Comparison of ENCODE assay signal across 12 cellular contexts in the genomic region with DNA sequence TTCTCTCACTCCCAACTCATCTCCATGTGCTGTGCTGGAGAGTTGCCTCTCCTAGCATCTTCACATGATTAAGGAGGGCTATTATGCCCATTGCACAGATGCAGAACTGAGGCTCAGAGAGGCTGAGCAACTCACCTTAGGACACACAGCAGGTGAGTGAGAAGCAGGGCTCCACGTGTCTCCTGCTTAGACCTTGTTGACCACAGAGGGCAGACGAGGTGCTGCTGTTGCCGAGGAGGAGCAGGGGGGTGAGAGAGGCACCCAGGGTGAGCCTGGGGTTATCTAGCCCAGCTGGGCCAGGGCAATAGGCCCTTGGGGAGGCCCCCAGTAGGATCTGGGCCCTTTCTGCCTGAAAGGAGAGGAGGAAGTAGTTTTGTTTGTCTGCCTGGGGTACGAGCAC. TPM values are rescaled to one million over a fixed set of nuclear protein-coding genes. Genes with fewer than 3 reads are reported as not detected.
A peak's percentile ranks its signal among the peaks of the same experiment; 100 is the strongest.
DNase-seq lines count a peak whose midpoint lies in the region; ATAC-seq and TF ChIP-seq lines count a peak whose summit lies in the region.
"Had no signal": no experiment of that assay in that cellular context is flagged by ENCODE, and none has a peak within 500 bp of the region (broad histone marks: within the 10 kb centered on the region; RNA-seq: fewer than 3 reads in every experiment).

No MANE protein-coding gene starts in this region.

- H3K9me3 Mint-ChIP-seq in T-helper 1 cell treated with Interleukin-12 subunit alpha and Interleukin-12 subunit beta and Interleukin-4 antibody, amounts not matched to agents 30 μg/mL and 1 μg/mL, for 36 hours: peaks cover 3% of the 10 kb centered on the region
- no peaks in the 10 kb centered on the region for H3K9me3 Mint-ChIP-seq in neural crest cell
- H3K9me3 Mint-ChIP-seq: type B pancreatic cell had no signal

- peaks cover 42% of the 10 kb centered on the region for H3K4me1 Mint-ChIP-seq in T-helper 1 cell treated with Interleukin-12 subunit alpha and Interleukin-12 subunit beta and Interleukin-4 antibody, amounts not matched to agents 30 μg/mL and 1 μg/mL, for 36 hours (ENCODE audit: low read depth)
- H3K4me1 Mint-ChIP-seq in neural crest cell: no peaks in the 10 kb centered on the region

- ATAC-seq in HG02798 (IDR thresholded peaks at IDR 0.05; ENCODE audit: poor library complexity, unreplicated experiment): peak; percentile 59

- DNase-seq in T-helper 1 cell: no peak
- no peak for DNase-seq in neural crest cell (ENCODE audit: low read depth, low spot score)
- no peak for DNase-seq in DMS79 treated with DMSO at 0.1 percent for 48 hours (lab: John Stamatoyannopoulos, UW)
- no peak for DNase-seq in stimulated activated naive CD4-positive, alpha-beta T cell (lab: John Stamatoyannopoulos, UW)
- DNase-seq in NCI-H1092 (lab: John Stamatoyannopoulos, UW): no peak
- DNase-seq: NCI-H1417 had no signal

- H3K36me3 Mint-ChIP-seq in T-helper 1 cell treated with Interleukin-12 subunit alpha and Interleukin-12 subunit beta and Interleukin-4 antibody, amounts not matched to agents 30 μg/mL and 1 μg/mL, for 36 hours (ENCODE audit: low read depth): peaks cover 14% of the 10 kb centered on the region
- peaks cover 3% of the 10 kb centered on the region for H3K36me3 Mint-ChIP-seq in neural crest cell (ENCODE audit: low read depth)
- H3K36me3 Mint-ChIP-seq: type B pancreatic cell had no signal

- no peaks in the 10 kb centered on the region for H3K27me3 Mint-ChIP-seq in T-helper 1 cell treated with Interleukin-12 subunit alpha and Interleukin-12 subunit beta and Interleukin-4 antibody, amounts not matched to agents 30 μg/mL and 1 μg/mL, for 36 hours (ENCODE audit: low read depth)
- H3K27me3 Mint-ChIP-seq in neural crest cell (ENCODE audit: low read depth): no peaks in the 10 kb centered on the region
- H3K27me3 Mint-ChIP-seq: type B pancreatic cell had no signal

- peak overlapping the region; percentile 8 for H3K27ac Mint-ChIP-seq in T-helper 1 cell treated with Interleukin-12 subunit alpha and Interleukin-12 subunit beta and Interleukin-4 antibody, amounts not matched to agents 30 μg/mL and 1 μg/mL, for 36 hours
- peak overlapping the region; percentile 35 for H3K27ac Mint-ChIP-seq in neural crest cell (ENCODE audit: unreplicated experiment)
- H3K27ac Mint-ChIP-seq: type B pancreatic cell had no signal

- peak overlapping the region; percentile 35 for H3K4me3 Mint-ChIP-seq in T-helper 1 cell treated with Interleukin-12 subunit alpha and Interleukin-12 subunit beta and Interleukin-4 antibody, amounts not matched to agents 30 μg/mL and 1 μg/mL, for 36 hours
- no peak overlapping the region for H3K4me3 Mint-ChIP-seq in neural crest cell
- H3K4me3 Mint-ChIP-seq: type B pancreatic cell had no signal

- no peak for TF ChIP-seq CTCF in neural crest cell (conservative IDR thresholded peaks at IDR 0.05)

- TF ChIP-seq POLR2A in Raji (IDR thresholded peaks at IDR 0.05; ENCODE audit: insufficient read depth, low read depth, low read length): peak; percentile 43

RNA-seq across cellular contexts. Expression of a gene that starts 2.4 kb away (rescaled TPM):
- not detected in 2 replicates for total RNA-seq in neural crest cell
- total RNA-seq: A172 had no signal

RNA-seq across cellular contexts. Expression of a gene that starts 29.4 kb away (rescaled TPM):
- total RNA-seq in neural crest cell: 88.9 and 95.5 TPM in 2 replicates

RNA-seq across cellular contexts. Expression of a gene that starts 32.3 kb away (rescaled TPM):
- not detected in 2 replicates for total RNA-seq in neural crest cell
- total RNA-seq: A172; T-helper 1 cell treated with Interleukin-12 subunit alpha and Interleukin-12 subunit beta and Interleukin-4 antibody, amounts not matched to agents 30 ng/mL and 1 ng/mL, for 36 hours had no signal

RNA-seq across cellular contexts. Expression of a gene that starts 44.2 kb away (rescaled TPM):
- 84.4 and 85.9 TPM in 2 replicates for total RNA-seq in neural crest cell

RNA-seq across cellular contexts. Expression of a gene that starts 56.7 kb away (rescaled TPM):
- total RNA-seq in neural crest cell: 97.6 and 104 TPM in 2 replicates
